In genomic region chr9:91170951-91171350, GRCh38 we compare ENCODE assay signal across 16 cellular contexts.
DNase-seq lines count a peak whose midpoint lies in the region; TF ChIP-seq lines count a peak whose summit lies in the region.
"Had no signal": no experiment of that assay in that cellular context is flagged by ENCODE, and none has a peak within 500 bp of the region (broad histone marks: within the 10 kb centered on the region; RNA-seq: fewer than 3 reads in every experiment).

No MANE protein-coding gene starts in this region.

- no peak overlapping the region for H3K9ac ChIP-seq in adipocyte (ENCODE audit: low read length)
- H3K9ac ChIP-seq: BLaER1 treated with 17β-estradiol and CSF1 and Interleukin-3, amounts not matched to agents 10 nM and 100 nM had no signal

- CTCF ChIA-PET in HEK293 (lab: Yijun Ruan, JAX) = interaction anchor here (0.7 kb wide), 1 partner anchor 59 kb away, joined by 5 read pairs; no protein-coding TSS in a partner anchor

- POLR2A ChIA-PET in HEK293 (lab: Yijun Ruan, JAX) = no interaction called here

- no peak overlapping the region for H3K4me3 ChIP-seq in HEK293 (ENCODE audit: low read depth, low read length)
- peak overlapping the region; percentile 19 for H3K4me3 ChIP-seq in adipocyte (ENCODE audit: low read length)
- H3K4me3 ChIP-seq: BLaER1 treated with 17β-estradiol and CSF1 and Interleukin-3, amounts not matched to agents 10 nM and 100 nM; GM12878 had no signal

- DNase-seq in adipocyte (ENCODE audit: low read depth) (no peak), NCI-H2029 (lab: John Stamatoyannopoulos, UW) (no peak), EL (no peak)
- DNase-seq in stimulated activated CD4-positive, alpha-beta T cell treated with anti-CD3 and anti-CD28 coated beads, Interleukin-1b, Interleukin-23, amount 100 ng/mL, for 48 hours = no peak
- DNase-seq: 8988T; AML-193; Caco-2; Calu3; CD4-positive, alpha-beta T cell; CD8-positive, alpha-beta T cell; DMS79 treated with DMSO at 0.1 percent for 48 hours; GDM1 had no signal

- no peak for TF ChIP-seq CTCF in HEK293 (tag by site-specific recombination; IDR thresholded peaks at IDR 0.05)

- H3K4me1 ChIP-seq in HEK293 (ENCODE audit: control insufficient read depth, insufficient read depth, low read length) = no peaks in the 10 kb centered on the region
- H3K4me1 ChIP-seq in adipocyte (ENCODE audit: control insufficient read depth, insufficient read depth, low read length) = no peaks in the 10 kb centered on the region
- H3K4me1 ChIP-seq: Caco-2 had no signal

- no peak overlapping the region for H3K27ac ChIP-seq in HEK293 (ENCODE audit: extremely low read depth, low read depth, low read length)
- H3K27ac ChIP-seq: BLaER1 treated with 17β-estradiol and CSF1 and Interleukin-3, amounts not matched to agents 10 nM and 100 nM; C4-2B had no signal

- H3K9me3 ChIP-seq in HEK293 (ENCODE audit: control insufficient read depth, insufficient read depth, low read depth, low read length) = no peaks in the 10 kb centered on the region
- peaks cover 25% of the 10 kb centered on the region for H3K9me3 ChIP-seq in adipocyte (ENCODE audit: control insufficient read depth, low read length)
- H3K9me3 ChIP-seq: Caco-2 had no signal

- no peaks in the 10 kb centered on the region for H3K27me3 ChIP-seq in adipocyte (replicated peaks; ENCODE audit: control insufficient read depth, insufficient read depth, low read length)
- H3K27me3 ChIP-seq: BLaER1 treated with 17β-estradiol and CSF1 and Interleukin-3, amounts not matched to agents 10 nM and 100 nM had no signal

- H3K36me3 ChIP-seq in HEK293 (ENCODE audit: control insufficient read depth in 2 of 2, insufficient read depth in 1 of 2, low read length in 2 of 2) = no peaks in the 10 kb centered on the region
- H3K36me3 ChIP-seq in adipocyte (ENCODE audit: control insufficient read depth, insufficient read depth, low read length, severe bottlenecking) = no peaks in the 10 kb centered on the region

TF ChIP-seq in HEK293, 187 proteins besides CTCF, POLR2A, EP300 and RAD21:
- TF ChIP-seq SETDB1 (IDR thresholded peaks at IDR 0.05; ENCODE audit: insufficient read length, low read length) = peak; percentile 74
- TF ChIP-seq REPIN1 (tag by site-specific recombination; IDR thresholded peaks at IDR 0.05; ENCODE audit: low read depth) = no peak
